28 cellular contexts compared by ENCODE assay signal in genomic region chr1:17214876-17215544, GRCh38. TPM values are rescaled to one million over a fixed set of nuclear protein-coding genes. Genes with fewer than 3 reads are reported as not detected.
A peak's percentile ranks its signal among the peaks of the same experiment; 100 is the strongest.
DNase-seq lines count a peak whose midpoint lies in the region; ATAC-seq and TF ChIP-seq lines count a peak whose summit lies in the region.
"Had no signal": no experiment of that assay in that cellular context is flagged by ENCODE, and none has a peak within 500 bp of the region (broad histone marks: within the 10 kb centered on the region; RNA-seq: fewer than 3 reads in every experiment).

No MANE protein-coding gene starts in this region.

- CTCF ChIA-PET in MCF 10A (lab: Yijun Ruan, JAX) = interaction anchor here (0.7 to 1.8 kb wide), 5 partner anchors 14 to 95 kb away, joined by 3 to 8 read pairs (median 4); no protein-coding TSS in a partner anchor
- CTCF ChIA-PET in Panc1 (lab: Charles Lee) = no interaction called here

- H3K27me3 ChIP-seq in breast epithelium (peaks cover 0 to 4% of the 10 kb centered on the region in 2 donors), Panc1 (ENCODE audit: control insufficient read depth, insufficient read depth, low read length) (no peaks in the 10 kb centered on the region), esophagus (ENCODE audit: control insufficient read depth in 1 of 2, insufficient read depth in 2 of 2, low read length in 2 of 2) (no peaks in the 10 kb centered on the region)
- H3K27me3 ChIP-seq: BE2C had no signal

- no peaks in the 10 kb centered on the region for H3K9me3 Mint-ChIP-seq in MCF 10A (ENCODE audit: unreplicated experiment)
- H3K9me3 Mint-ChIP-seq in stimulated activated memory B cell treated with anti-CD40 and anti-IgM and Interleukin-4, amounts not matched to agents 10 μg/mL and 1 μg/mL and 100 μg/mL, for 72 hours = no peaks in the 10 kb centered on the region
- H3K9me3 Mint-ChIP-seq: activated naive CD8-positive, alpha-beta T cell treated with anti-CD3 and anti-CD28 coated beads for 36 hours; activated T-helper 17 cell treated with anti-CD3 and anti-CD28 coated beads, Interleukin-2, amount 50 U/mL, for 72 hours; naive thymus-derived CD8-positive, alpha-beta T cell; stimulated activated effector memory CD8-positive, alpha-beta T cell treated with anti-CD3 and anti-CD28 coated beads, Interleukin-12 subunit alpha, Interleukin-12 subunit beta, amount 100 ng/mL, for 72 hours had no signal

- ATAC-seq in Panc1 = no peak
- peak; percentile 52 for ATAC-seq in stimulated activated memory B cell treated with anti-CD40 and anti-IgM and Interleukin-4, amounts not matched to agents 10 μg/mL and 1 μg/mL and 100 μg/mL, for 72 hours
- ATAC-seq: activated T-helper 17 cell treated with anti-CD3 and anti-CD28 coated beads, Interleukin-2, amount 50 U/mL, for 72 hours; naive thymus-derived CD8-positive, alpha-beta T cell; stimulated activated effector memory CD8-positive, alpha-beta T cell treated with anti-CD3 and anti-CD28 coated beads, Interleukin-12 subunit alpha, Interleukin-12 subunit beta, amount 100 ng/mL, for 72 hours had no signal

- H3K27ac ChIP-seq in breast epithelium (no peak overlapping the region), Panc1 (ENCODE audit: low read length) (peak overlapping the region; percentile 93), esophagus (ENCODE audit: low read depth in 2 of 2, low read length in 1 of 2) (peak overlapping the region; percentile 55 to 79)
- H3K27ac ChIP-seq: left ventricle myocardium inferior, suprapubic skin, VCaP had no signal

- no peak for TF ChIP-seq POLR2A in breast epithelium (IDR thresholded peaks at IDR 0.05)

- H3K4me1 ChIP-seq in breast epithelium (peaks cover 0 to 10% of the 10 kb centered on the region in 2 donors), Panc1 (ENCODE audit: control insufficient read depth, insufficient read depth, low read length) (peaks cover 28% of the 10 kb centered on the region), esophagus (ENCODE audit: control insufficient read depth in 2 of 2, insufficient read depth in 2 of 2, low read length in 1 of 2) (peaks cover 2 to 24% of the 10 kb centered on the region in 2 donors)
- H3K4me1 ChIP-seq: BE2C had no signal

- in situ Hi-C loops in Panc1 (cut with HindIII; ENCODE audit: low pct_unique_long_range_greater_than_20kb, low sequenced_read_pairs) = no loop called here

- 64 to 65% methylated on average over 5 of the region's 5 CpGs for WGBS in esophagus, 2 donors

- intact Hi-C loops in MCF 10A (cut with micrococcal nuclease) = no loop called here
- intact Hi-C loops in breast epithelium (cut with DNase I; ENCODE audit: low total_unique reads) = no loop called here
- intact Hi-C loops in Panc1 (cut with micrococcal nuclease; ENCODE audit: unreplicated experiment) = no loop called here

- no peaks in the 10 kb centered on the region for H3K27me3 Mint-ChIP-seq in MCF 10A (ENCODE audit: insufficient read depth, unreplicated experiment)
- peaks cover 43% of the 10 kb centered on the region for H3K27me3 Mint-ChIP-seq in stimulated activated memory B cell treated with anti-CD40 and anti-IgM and Interleukin-4, amounts not matched to agents 10 μg/mL and 1 μg/mL and 100 μg/mL, for 72 hours

- H3K36me3 Mint-ChIP-seq in MCF 10A (ENCODE audit: insufficient read depth, unreplicated experiment) = no peaks in the 10 kb centered on the region
- H3K36me3 Mint-ChIP-seq in stimulated activated memory B cell treated with anti-CD40 and anti-IgM and Interleukin-4, amounts not matched to agents 10 μg/mL and 1 μg/mL and 100 μg/mL, for 72 hours = no peaks in the 10 kb centered on the region
- H3K36me3 Mint-ChIP-seq: activated naive CD8-positive, alpha-beta T cell treated with anti-CD3 and anti-CD28 coated beads for 36 hours; naive thymus-derived CD8-positive, alpha-beta T cell; stimulated activated effector memory CD8-positive, alpha-beta T cell treated with anti-CD3 and anti-CD28 coated beads, Interleukin-12 subunit alpha, Interleukin-12 subunit beta, amount 100 ng/mL, for 72 hours had no signal

- H3K36me3 ChIP-seq in breast epithelium (no peaks in the 10 kb centered on the region), Panc1 (ENCODE audit: control insufficient read depth, insufficient read depth, low read length) (no peaks in the 10 kb centered on the region), esophagus (ENCODE audit: control insufficient read depth in 2 of 2, insufficient read depth in 2 of 2, low read length in 1 of 2) (peaks cover 0 to 4% of the 10 kb centered on the region in 2 donors)
- H3K36me3 ChIP-seq: BE2C, left ventricle myocardium inferior, suprapubic skin had no signal

- H3K4me3 ChIP-seq in breast epithelium = no peak overlapping the region
- no peak overlapping the region for H3K4me3 ChIP-seq in Panc1 (ENCODE audit: low read depth in 2 of 2, low read length in 2 of 2)
- peak overlapping the region; percentile 4 to 10 for H3K4me3 ChIP-seq in esophagus (ENCODE audit: low read depth in 1 of 2, low read length in 2 of 2)
- H3K4me3 ChIP-seq: left ventricle myocardium inferior, smooth muscle cell, suprapubic skin had no signal

- DNase-seq in MCF 10A (ENCODE audit: unreplicated experiment) (peak; percentile 65), breast epithelium (ENCODE audit: low spot score in 2 of 2) (no peak), Panc1 (ENCODE audit: low read depth, low spot score) (no peak), COLO668 (lab: John Stamatoyannopoulos, UW; ENCODE audit: unreplicated experiment) (no peak), SHP77 treated with DMSO at 0.1 percent for 48 hours (lab: John Stamatoyannopoulos, UW) (no peak), DMS153 treated with DMSO at 0.1 percent for 48 hours (lab: John Stamatoyannopoulos, UW; ENCODE audit: unreplicated experiment) (no peak)
- DNase-seq: activated CD4-positive, alpha-beta T cell treated with anti-CD3 and anti-CD28 coated beads, Interleukin-2, amount 50 U/mL, for 1 hour; activated naive CD8-positive, alpha-beta T cell treated with anti-CD3 and anti-CD28 coated beads for 36 hours; BE2C; COR-L47; DMS79 treated with DMSO at 0.1 percent for 48 hours; left ventricle myocardium inferior; midbrain; naive thymus-derived CD8-positive, alpha-beta T cell; NCI-H1417 treated with DMSO at 0.1 percent for 48 hours; NCI-H2107; NCI-H446 treated with DMSO at 0.1 percent for 48 hours; stimulated activated CD4-positive, alpha-beta T cell treated with anti-CD3 and anti-CD28 coated beads, Interleukin-2, amount 100 ng/mL, for 24 hours had no signal

- POLR2A ChIA-PET in MCF 10A (lab: Yijun Ruan, JAX) (interaction anchor here (0.6 to 1.0 kb wide), 5 partner anchors 11 to 1956 kb away, joined by 3 to 6 read pairs (median 3); no protein-coding TSS in a partner anchor), Panc1 (lab: Charles Lee) (no interaction called here)

- no TSS peak for BruUV-seq in MCF 10A (replicated peaks; lab: Mats Ljungman, UMichigan)
- no TSS peak for BruUV-seq in Panc1 (replicated peaks; lab: Mats Ljungman, UMichigan)

- H3K9me3 ChIP-seq in breast epithelium (no peaks in the 10 kb centered on the region), Panc1 (ENCODE audit: control insufficient read depth, insufficient read depth, low read depth, low read length) (no peaks in the 10 kb centered on the region), esophagus (ENCODE audit: control insufficient read depth in 2 of 2, insufficient read depth in 1 of 2, low read depth in 1 of 2, low read length in 1 of 2) (peaks cover 0 to 3% of the 10 kb centered on the region in 2 donors)
- H3K9me3 ChIP-seq: BE2C, left ventricle myocardium inferior, suprapubic skin had no signal

- peak overlapping the region; percentile 76 for H3K27ac Mint-ChIP-seq in MCF 10A (ENCODE audit: low read depth, unreplicated experiment)
- no peak overlapping the region for H3K27ac Mint-ChIP-seq in stimulated activated memory B cell treated with anti-CD40 and anti-IgM and Interleukin-4, amounts not matched to agents 10 μg/mL and 1 μg/mL and 100 μg/mL, for 72 hours
- H3K27ac Mint-ChIP-seq: activated naive CD8-positive, alpha-beta T cell treated with anti-CD3 and anti-CD28 coated beads for 36 hours; activated T-helper 17 cell treated with anti-CD3 and anti-CD28 coated beads, Interleukin-2, amount 50 U/mL, for 72 hours had no signal

- peaks cover 40% of the 10 kb centered on the region for H3K4me1 Mint-ChIP-seq in MCF 10A (ENCODE audit: insufficient read depth, unreplicated experiment)
- peaks cover 44% of the 10 kb centered on the region for H3K4me1 Mint-ChIP-seq in stimulated activated memory B cell treated with anti-CD40 and anti-IgM and Interleukin-4, amounts not matched to agents 10 μg/mL and 1 μg/mL and 100 μg/mL, for 72 hours

- no peak for TF ChIP-seq CTCF in MCF 10A (IDR thresholded peaks at IDR 0.05; ENCODE audit: unreplicated experiment)
- no peak for TF ChIP-seq CTCF in breast epithelium (IDR thresholded peaks at IDR 0.05)
- no peak for TF ChIP-seq CTCF in Panc1 (IDR thresholded peaks at IDR 0.05)

- no peak overlapping the region for H3K4me3 Mint-ChIP-seq in MCF 10A (ENCODE audit: unreplicated experiment)
- no peak overlapping the region for H3K4me3 Mint-ChIP-seq in stimulated activated memory B cell treated with anti-CD40 and anti-IgM and Interleukin-4, amounts not matched to agents 10 μg/mL and 1 μg/mL and 100 μg/mL, for 72 hours
- H3K4me3 Mint-ChIP-seq: activated naive CD8-positive, alpha-beta T cell treated with anti-CD3 and anti-CD28 coated beads for 36 hours; activated T-helper 17 cell treated with anti-CD3 and anti-CD28 coated beads, Interleukin-2, amount 50 U/mL, for 72 hours; naive thymus-derived CD8-positive, alpha-beta T cell; stimulated activated effector memory CD8-positive, alpha-beta T cell treated with anti-CD3 and anti-CD28 coated beads, Interleukin-12 subunit alpha, Interleukin-12 subunit beta, amount 100 ng/mL, for 72 hours had no signal

RNA-seq across cellular contexts. Expression of gene PADI1, which starts 10.1 kb away (rescaled TPM):
- 0.10 and 0.58 TPM in 2 replicates for total RNA-seq in MCF 10A (2022)
- under 1 TPM in 1 of 3 donors, not detected in 2; 0.33 TPM for total RNA-seq in breast epithelium
- total RNA-seq in Panc1 (2021; ENCODE audit: unreplicated experiment) = 2.3 TPM
- 2.6 TPM for polyA plus RNA-seq in Panc1 (2012; ENCODE audit: insufficient read length)
- polyA plus RNA-seq in esophagus = 100 to 1,000 TPM; 162 to 398 TPM
- total RNA-seq: activated naive CD8-positive, alpha-beta T cell treated with anti-CD3 and anti-CD28 coated beads for 36 hours; activated T-helper 17 cell treated with anti-CD3 and anti-CD28 coated beads, Interleukin-2, amount 50 U/mL, for 72 hours; left ventricle myocardium inferior; naive thymus-derived CD8-positive, alpha-beta T cell; SK-MEL-5; T-helper 2 cell treated with Interferon-gamma antibody and Interleukin-4, amounts not matched to agents 100 ng/mL and 5 ng/mL, for 36 hours had no signal
- polyA plus RNA-seq: naive thymus-derived CD8-positive, alpha-beta T cell; smooth muscle cell had no signal

RNA-seq across cellular contexts. Expression of gene PADI3, which starts 33.9 kb away (rescaled TPM):
- 0.12 TPM in 1 of 2 replicates, not detected in the other for total RNA-seq in MCF 10A (2022)
- not detected for total RNA-seq in breast epithelium
- total RNA-seq in Panc1 (2021; ENCODE audit: unreplicated experiment) = 3.4 TPM
- 4.4 TPM for polyA plus RNA-seq in Panc1 (2012; ENCODE audit: insufficient read length)
- polyA plus RNA-seq in esophagus = 10 to 100 TPM; 14.1 to 31.0 TPM
- total RNA-seq: activated naive CD8-positive, alpha-beta T cell treated with anti-CD3 and anti-CD28 coated beads for 36 hours; activated T-helper 17 cell treated with anti-CD3 and anti-CD28 coated beads, Interleukin-2, amount 50 U/mL, for 72 hours; dermis microvascular lymphatic vessel endothelial cell; left ventricle myocardium inferior; naive thymus-derived CD8-positive, alpha-beta T cell; smooth muscle cell; T-helper 2 cell treated with Interferon-gamma antibody and Interleukin-4, amounts not matched to agents 100 ng/mL and 5 ng/mL, for 36 hours had no signal
- polyA plus RNA-seq: naive thymus-derived CD8-positive, alpha-beta T cell; smooth muscle cell had no signal

Comparison
In these comparisons a context has a peak if more than half of its experiments do, and no peak if none do; other contexts are left out.
1. H3K27ac ChIP-seq: peak in Panc1 (single experiment) and esophagus (2 of 2); none in breast epithelium (0 of 2).
2. H3K4me3 ChIP-seq: peak in esophagus (2 of 2); none in breast epithelium (0 of 3) and Panc1 (0 of 2).